Comparison of ENCODE assay signal across 16 cellular contexts in the genomic region with DNA sequence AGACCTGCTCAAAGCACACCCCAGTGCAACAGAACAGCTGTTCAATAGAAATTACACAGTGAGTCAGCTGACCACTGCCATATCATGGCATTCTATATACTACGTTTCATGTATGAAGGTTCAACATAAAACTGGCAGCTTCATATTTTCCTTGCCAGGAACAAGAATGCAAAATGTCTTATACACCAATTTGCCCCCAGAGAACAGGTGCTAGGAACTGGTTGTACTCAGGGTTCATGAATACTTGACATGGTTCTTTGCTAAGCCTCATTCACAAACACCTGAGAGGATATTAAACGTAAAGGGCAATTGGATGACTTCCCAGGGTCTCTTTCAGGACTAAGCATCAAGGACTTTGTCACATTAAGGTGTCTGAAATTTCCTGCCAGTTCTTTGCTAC. TPM values are rescaled to one million over a fixed set of nuclear protein-coding genes. Genes with fewer than 3 reads are reported as not detected.
A peak's percentile ranks its signal among the peaks of the same experiment; 100 is the strongest.
DNase-seq lines count a peak whose midpoint lies in the region; ATAC-seq, FAIRE-seq and TF ChIP-seq lines count a peak whose summit lies in the region.
"Had no signal": no experiment of that assay in that cellular context is flagged by ENCODE, and none has a peak within 500 bp of the region (broad histone marks: within the 10 kb centered on the region; RNA-seq: fewer than 3 reads in every experiment).

No MANE protein-coding gene starts in this region.

- peak overlapping the region; percentile 92 for H3K27ac ChIP-seq in astrocyte (ENCODE audit: low read depth, low read length)
- peak overlapping the region; percentile 64 for H3K27ac ChIP-seq in lower lobe of right lung
- peak overlapping the region in 2 of 3 donors; percentile 61 for H3K27ac ChIP-seq in thyroid gland
- H3K27ac ChIP-seq: WERI-Rb-1 had no signal

- H3K36me3 ChIP-seq in astrocyte (ENCODE audit: insufficient read depth, low read length) = peaks cover 38% of the 10 kb centered on the region
- H3K36me3 ChIP-seq in lower lobe of right lung = no peaks in the 10 kb centered on the region
- H3K36me3 ChIP-seq in thyroid gland = no peaks in the 10 kb centered on the region
- H3K36me3 ChIP-seq: WERI-Rb-1 had no signal

- peaks cover 28% of the 10 kb centered on the region for H4K20me1 ChIP-seq in astrocyte (ENCODE audit: insufficient read depth, low read length)

- H3K9me3 Mint-ChIP-seq in astrocyte (ENCODE audit: unreplicated experiment) (peaks cover 2% of the 10 kb centered on the region), chondrocyte (ENCODE audit: low read depth) (peaks cover 2% of the 10 kb centered on the region)
- H3K9me3 Mint-ChIP-seq: H9; stimulated activated naive CD8-positive, alpha-beta T cell treated with anti-CD3 and anti-CD28 coated beads, Interleukin-15, Interleukin-2, amounts not matched to agents 100 ng/mL and 50 ng/mL, for 24 hours had no signal

- H3K27me3 Mint-ChIP-seq in astrocyte (ENCODE audit: low read depth, unreplicated experiment) (no peaks in the 10 kb centered on the region), chondrocyte (ENCODE audit: low read depth) (no peaks in the 10 kb centered on the region)

- peak; percentile 22 for DNase-seq in DMS53 (lab: John Stamatoyannopoulos, UW)
- DNase-seq in DMS53 treated with DMSO at 0.1 percent for 48 hours (lab: John Stamatoyannopoulos, UW; ENCODE audit: unreplicated experiment) = no peak
- DNase-seq in astrocyte (ENCODE audit: low read depth) = no peak
- no peak for DNase-seq in lower lobe of right lung
- DNase-seq in thyroid gland = no peak
- no peak for DNase-seq in stimulated activated CD4-positive, alpha-beta T cell treated with anti-CD3 and anti-CD28 coated beads, Interleukin-12 subunit alpha, Interleukin-12 subunit beta, amount 100 ng/mL, for 4 hours
- no peak for DNase-seq in chondrocyte (ENCODE audit: low spot score)
- DNase-seq in effector CD8-positive, alpha-beta T cell (lab: John Stamatoyannopoulos, UW) = no peak
- DNase-seq: 8988T, activated gamma-delta T cell treated with Interleukin-2 at 50 U/mL for 16 hours, H9, nucleus accumbens, WERI-Rb-1 had no signal

- peak overlapping the region; percentile 48 for H3K4me2 ChIP-seq in astrocyte (ENCODE audit: low read length)

- H3K36me3 Mint-ChIP-seq in astrocyte (ENCODE audit: low read depth, unreplicated experiment) (peaks cover 17% of the 10 kb centered on the region), chondrocyte (ENCODE audit: low read depth) (peaks cover 28% of the 10 kb centered on the region)

- intact Hi-C loops in lower lobe of right lung (cut with DNase I) (no loop called here), thyroid gland (cut with DNase I) (loop anchor here (10.0 kb wide), 1 partner anchor 60 kb away; no protein-coding TSS in a partner anchor)

- no peak overlapping the region for H2AFZ ChIP-seq in astrocyte (ENCODE audit: low read depth, low read length)

- H3K4me1 ChIP-seq in astrocyte (ENCODE audit: insufficient read depth, low read length) = peaks cover 74% of the 10 kb centered on the region
- peaks cover 85% of the 10 kb centered on the region for H3K4me1 ChIP-seq in lower lobe of right lung
- peaks cover 24 to 49% of the 10 kb centered on the region in 2 donors for H3K4me1 ChIP-seq in thyroid gland

- no peak for TF ChIP-seq CTCF in astrocyte (IDR thresholded peaks at IDR 0.05; ENCODE audit: insufficient read depth, low read depth, low read length)
- no peak for TF ChIP-seq CTCF in lower lobe of right lung (IDR thresholded peaks at IDR 0.05)
- no peak for TF ChIP-seq CTCF in thyroid gland (IDR thresholded peaks at IDR 0.05)
- TF ChIP-seq CTCF in chondrocyte (IDR thresholded peaks at IDR 0.05) = no peak

- peaks cover 90% of the 10 kb centered on the region for H3K79me2 ChIP-seq in astrocyte (ENCODE audit: insufficient read depth, low read length)

- ATAC-seq in lower lobe of right lung = peak; percentile 47 to 58
- ATAC-seq: HepG2 had no signal

- FAIRE-seq in astrocyte (lab: Jason Lieb, UNC) = no peak
- FAIRE-seq: HepG2, small intestine had no signal

- H3K9me3 ChIP-seq in astrocyte (ENCODE audit: insufficient read depth, low read depth, low read length) (no peaks in the 10 kb centered on the region), lower lobe of right lung (no peaks in the 10 kb centered on the region), thyroid gland (no peaks in the 10 kb centered on the region)

- H3K9ac ChIP-seq in astrocyte (ENCODE audit: low read length) = peak overlapping the region; percentile 67

- H3K4me3 ChIP-seq in astrocyte (ENCODE audit: insufficient read depth, low read depth, low read length) = no peak overlapping the region
- no peak overlapping the region for H3K4me3 ChIP-seq in lower lobe of right lung
- H3K4me3 ChIP-seq in thyroid gland (replicated peaks in 1 of 3) = no peak overlapping the region

- peaks cover 65% of the 10 kb centered on the region for H3K4me1 Mint-ChIP-seq in astrocyte (ENCODE audit: low read depth, unreplicated experiment)
- H3K4me1 Mint-ChIP-seq in chondrocyte (ENCODE audit: low read depth) = peaks cover 91% of the 10 kb centered on the region

- H3K4me3 Mint-ChIP-seq in astrocyte (ENCODE audit: unreplicated experiment) = peak overlapping the region; percentile 45
- no peak overlapping the region for H3K4me3 Mint-ChIP-seq in chondrocyte (ENCODE audit: unreplicated experiment)
- H3K4me3 Mint-ChIP-seq: H9; stimulated activated naive CD8-positive, alpha-beta T cell treated with anti-CD3 and anti-CD28 coated beads, Interleukin-15, Interleukin-2, amounts not matched to agents 100 ng/mL and 50 ng/mL, for 24 hours had no signal

- 65 to 74% methylated on average over 2 of the region's 2 CpGs for WGBS in thyroid gland, 2 donors

- H3K27ac Mint-ChIP-seq in astrocyte (ENCODE audit: unreplicated experiment) (no peak overlapping the region), chondrocyte (ENCODE audit: unreplicated experiment) (no peak overlapping the region)
- H3K27ac Mint-ChIP-seq: H9; stimulated activated naive CD8-positive, alpha-beta T cell treated with anti-CD3 and anti-CD28 coated beads, Interleukin-15, Interleukin-2, amounts not matched to agents 100 ng/mL and 50 ng/mL, for 24 hours had no signal

- no peak for TF ChIP-seq POLR2A in thyroid gland (IDR thresholded peaks at IDR 0.05)

- H3K27me3 ChIP-seq in astrocyte (ENCODE audit: insufficient read depth, low read length) = no peaks in the 10 kb centered on the region
- H3K27me3 ChIP-seq in lower lobe of right lung (ENCODE audit: low read depth) = no peaks in the 10 kb centered on the region
- H3K27me3 ChIP-seq in thyroid gland = no peaks in the 10 kb centered on the region

RNA-seq across cellular contexts. Expression of a gene that starts 6.9 kb away (rescaled TPM):
- 299 and 306 TPM in 2 replicates for total RNA-seq in astrocyte
- total RNA-seq in lower lobe of right lung = 127 TPM
- total RNA-seq in thyroid gland = 100 to 1,000 TPM in 2 of 4 donors, 10 to 100 TPM in 2; 72.3 to 210 (median 118) TPM
- total RNA-seq in chondrocyte = 291 to 526 TPM (median 524 TPM) in 3 replicates

RNA-seq across cellular contexts. Expression of a gene that starts 21.2 kb away (rescaled TPM):
- total RNA-seq in astrocyte (2.0 and 3.7 TPM in 2 replicates), lower lobe of right lung (1.4 TPM), thyroid gland (1 to 10 TPM in 2 of 4 donors, under 1 TPM in 1, not detected in 1; 0.11 to 2.1 (median 1.0) TPM), chondrocyte (7.5 to 9.3 TPM (median 8.4 TPM) in 3 replicates)
